ENCODE assay signal across 15 cellular contexts in genomic region chr1:183676515-183677189, GRCh38. TPM values are rescaled to one million over a fixed set of nuclear protein-coding genes. Genes with fewer than 3 reads are reported as not detected.
A peak's percentile ranks its signal among the peaks of the same experiment; 100 is the strongest.
DNase-seq lines count a peak whose midpoint lies in the region; ATAC-seq and TF ChIP-seq lines count a peak whose summit lies in the region.
"Had no signal": no experiment of that assay in that cellular context is flagged by ENCODE, and none has a peak within 500 bp of the region (broad histone marks: within the 10 kb centered on the region; RNA-seq: fewer than 3 reads in every experiment).

No MANE protein-coding gene starts in this region.

- no peaks in the 10 kb centered on the region for H3K9me3 ChIP-seq in PC-3 (ENCODE audit: low read length)
- peaks cover 0 to 5% of the 10 kb centered on the region in 2 donors for H3K9me3 ChIP-seq in neuronal stem cell (replicated peaks in 1 of 2; ENCODE audit: control insufficient read depth in 2 of 2, insufficient read depth in 1 of 2, low read depth in 1 of 2, low read length in 2 of 2)

- no peaks in the 10 kb centered on the region for H4K20me1 ChIP-seq in PC-3 (ENCODE audit: low read length)
- H4K20me1 ChIP-seq in GM23338 (replicated peaks; ENCODE audit: insufficient read depth): no peaks in the 10 kb centered on the region

- H3K4me2 ChIP-seq in PC-3 (ENCODE audit: low read length): no peak overlapping the region
- H3K4me2 ChIP-seq in neuronal stem cell (ENCODE audit: insufficient read depth, low read length, poor library complexity, severe bottlenecking): no peak overlapping the region
- H3K4me2 ChIP-seq in GM23338: no peak overlapping the region

- POLR2A ChIA-PET in PC-3 (lab: Charles Lee; ENCODE audit: unreplicated experiment): no interaction called here

- H3K4me1 ChIP-seq in PC-3 (ENCODE audit: insufficient read depth, low read length) (no peaks in the 10 kb centered on the region), neuronal stem cell (ENCODE audit: control insufficient read depth in 2 of 2, insufficient read depth in 1 of 2, low read depth in 1 of 2, low read length in 2 of 2) (peaks cover 0 to 6% of the 10 kb centered on the region in 2 donors), GM23338 (ENCODE audit: insufficient read depth) (peaks cover 2% of the 10 kb centered on the region; the same call in 1 of the 2 replicates)

- H3K27me3 ChIP-seq in PC-3 (ENCODE audit: low read length) (no peaks in the 10 kb centered on the region), neuronal stem cell (ENCODE audit: control insufficient read depth in 3 of 3, insufficient read depth in 3 of 3, low read depth in 1 of 3, low read length in 3 of 3) (no peaks in the 10 kb centered on the region), GM23338 (ENCODE audit: insufficient read depth) (no peaks in the 10 kb centered on the region)
- H3K27me3 ChIP-seq: heart right ventricle had no signal

- H4K91ac ChIP-seq in neuronal stem cell (ENCODE audit: low read depth, low read length, poor library complexity): no peak overlapping the region

- H3F3A ChIP-seq in PC-3 (ENCODE audit: low read length, unreplicated experiment) (no peaks in the 10 kb centered on the region), GM23338 (replicated peaks; ENCODE audit: low read depth) (no peaks in the 10 kb centered on the region)

- H3K36me3 ChIP-seq in PC-3 (ENCODE audit: low read depth, low read length) (no peaks in the 10 kb centered on the region), neuronal stem cell (replicated peaks in 1 of 2; ENCODE audit: control insufficient read depth in 2 of 2, insufficient read depth in 2 of 2, low read length in 2 of 2) (no peaks in the 10 kb centered on the region), GM23338 (ENCODE audit: insufficient read depth) (no peaks in the 10 kb centered on the region)
- H3K36me3 ChIP-seq: heart right ventricle had no signal

- H2BK15ac ChIP-seq in neuronal stem cell (ENCODE audit: low read length): no peak overlapping the region

- H3K23ac ChIP-seq in neuronal stem cell (ENCODE audit: low read depth, low read length, poor library complexity): no peak overlapping the region

- H3K79me2 ChIP-seq in PC-3 (ENCODE audit: low read length): no peaks in the 10 kb centered on the region
- no peaks in the 10 kb centered on the region for H3K79me2 ChIP-seq in GM23338 (replicated peaks; ENCODE audit: insufficient read depth)

- no peaks in the 10 kb centered on the region for H3K79me1 ChIP-seq in neuronal stem cell (ENCODE audit: low read depth, low read length)

- BruUV-seq in PC-3 (replicated peaks; lab: Mats Ljungman, UMichigan): no TSS peak

- H3K4me1 Mint-ChIP-seq in GM23338: no peaks in the 10 kb centered on the region

- intact Hi-C loops in PC-3 (cut with micrococcal nuclease): no loop called here

- no CpG with 5 or more reads among the region's 2 CpGs for WGBS in neuronal stem cell (ENCODE audit: extremely low coverage in 2 of 2, insufficient read length in 2 of 2, insufficient replicate concordance in 1 of 2), 2 donors

- no peak overlapping the region for H2AK5ac ChIP-seq in neuronal stem cell (ENCODE audit: low read depth, low read length)

- CTCF ChIA-PET in PC-3 (lab: Charles Lee): no interaction called here

- H3K9me3 Mint-ChIP-seq in GM23338: peaks cover 3% of the 10 kb centered on the region; the same call in 1 of the 3 replicates
- H3K9me3 Mint-ChIP-seq: neural crest cell had no signal

- H4K8ac ChIP-seq in neuronal stem cell (ENCODE audit: low read depth, low read length): no peak overlapping the region

- H3K9me2 ChIP-seq in PC-3 (replicated peaks; ENCODE audit: low read length) (no peaks in the 10 kb centered on the region), GM23338 (ENCODE audit: insufficient read depth) (no peaks in the 10 kb centered on the region)

- no peak overlapping the region for H3K27ac Mint-ChIP-seq in GM23338

- ATAC-seq in PC-3: 0 out of 2 replicates have a peak, but pooled peaks have one; percentile 27
- ATAC-seq in HG03280 (IDR thresholded peaks at IDR 0.05; ENCODE audit: unreplicated experiment): no peak
- ATAC-seq in GM23338: no peak
- ATAC-seq in HG02763 (IDR thresholded peaks at IDR 0.05; ENCODE audit: unreplicated experiment): no peak
- ATAC-seq: activated CD4-positive, CD25-positive, alpha-beta regulatory T cell treated with anti-CD3 and anti-CD28 coated beads, Interleukin-2, amount 50 U/mL, for 24 hours had no signal

- H2BK5ac ChIP-seq in neuronal stem cell (ENCODE audit: low read length): no peak overlapping the region

- H3K36me3 Mint-ChIP-seq in GM23338 (ENCODE audit: low read depth): no peaks in the 10 kb centered on the region

- peak; percentile 69 for DNase-seq in GM03348 (ENCODE audit: low spot score)
- DNase-seq in PC-3: peak; percentile 33
- peak; percentile 45 for DNase-seq in epithelial cell of esophagus (ENCODE audit: low read depth)
- no peak for DNase-seq in neuronal stem cell (ENCODE audit: low spot score)
- no peak for DNase-seq in GM23338 (ENCODE audit: low spot score)
- DNase-seq in DMS114 treated with DMSO at 0.1 percent for 48 hours (lab: John Stamatoyannopoulos, UW; ENCODE audit: unreplicated experiment): no peak
- DNase-seq: heart right ventricle; Karpas-422; NCI-H187; stimulated activated CD4-positive, alpha-beta T cell treated with anti-CD3 and anti-CD28 coated beads, Interleukin-12 subunit alpha, Interleukin-12 subunit beta, amount 100 ng/mL, for 4 hours had no signal

- H3K18ac ChIP-seq in neuronal stem cell (ENCODE audit: low read length): no peak overlapping the region

- H3K4me3 ChIP-seq in PC-3 (ENCODE audit: low read length) (no peak overlapping the region), epithelial cell of esophagus (ENCODE audit: low read length) (no peak overlapping the region), neuronal stem cell (ENCODE audit: low read length in 2 of 2) (peak overlapping the region in 1 of 2 donors; percentile 3), GM23338 (no peak overlapping the region)
- H3K4me3 ChIP-seq: heart right ventricle, lung had no signal

- H3K27ac ChIP-seq in PC-3 (ENCODE audit: low read length) (no peak overlapping the region), neuronal stem cell (replicated peaks; ENCODE audit: low read length) (no peak overlapping the region), GM23338 (ENCODE audit: low read depth) (no peak overlapping the region)
- H3K27ac ChIP-seq: heart right ventricle had no signal

- H3K14ac ChIP-seq in neuronal stem cell (ENCODE audit: low read length): no peak overlapping the region

- TF ChIP-seq CTCF in PC-3 (conservative IDR thresholded peaks at IDR 0.05; ENCODE audit: low read depth, low read length): no peak
- no peak for TF ChIP-seq CTCF in epithelial cell of esophagus (IDR thresholded peaks at IDR 0.05; ENCODE audit: insufficient read depth, low read depth, low read length, missing control alignments)
- TF ChIP-seq CTCF in GM23338 (conservative IDR thresholded peaks at IDR 0.05; ENCODE audit: low read depth in 2 of 2): no peak

- H3K9ac ChIP-seq in PC-3 (ENCODE audit: low read length) (no peak overlapping the region), neuronal stem cell (ENCODE audit: low read depth, low read length, poor library complexity) (no peak overlapping the region)

- H2BK120ac ChIP-seq in neuronal stem cell (ENCODE audit: low read depth, low read length): no peak overlapping the region

- H3K27me3 Mint-ChIP-seq in GM23338 (ENCODE audit: insufficient read depth, low read depth, poor library complexity): peaks cover 1% of the 10 kb centered on the region

- no peak overlapping the region for H3K4ac ChIP-seq in neuronal stem cell (ENCODE audit: low read length)

- no peak overlapping the region for H2AFZ ChIP-seq in PC-3 (ENCODE audit: low read length)
- peak overlapping the region; percentile 59 for H2AFZ ChIP-seq in neuronal stem cell (ENCODE audit: low read length)
- H2AFZ ChIP-seq in GM23338: no peak overlapping the region

- no peak overlapping the region for H3K4me3 Mint-ChIP-seq in GM23338
- H3K4me3 Mint-ChIP-seq: neural crest cell had no signal

- H2BK12ac ChIP-seq in neuronal stem cell (ENCODE audit: low read length): no peak overlapping the region

TF ChIP-seq in GM23338, 12 proteins besides CTCF, POLR2A, EP300 and RAD21:
- TF ChIP-seq JUNB (IDR thresholded peaks at IDR 0.05; ENCODE audit: unreplicated experiment) (no peak), EZH2 (IDR thresholded peaks at IDR 0.05; ENCODE audit: low read depth, unreplicated experiment) (no peak)

RNA-seq across cellular contexts. Expression of gene APOBEC4, which starts 23.5 kb away (rescaled TPM):
- total RNA-seq in PC-3 (2014; rRNA removed): not detected in 2 replicates
- polyA plus RNA-seq in neuronal stem cell (2013, experiment 1 of 2): not detected
- polyA plus RNA-seq in neuronal stem cell (2013, experiment 2 of 2): not detected
- total RNA-seq in GM23338 (2014; rRNA removed; shearing (Covaris generic)): not detected in 2 replicates
- 0.10 TPM in 1 of 2 replicates, not detected in the other for polyA plus RNA-seq in GM23338 (2016; fragmentation: Nextera tagmentation; extraction: Ambion mirVana)
- total RNA-seq: heart right ventricle, neural crest cell had no signal
- polyA plus RNA-seq: heart right ventricle had no signal

RNA-seq across cellular contexts. Expression of gene ARPC5, which starts 41.1 kb away (rescaled TPM):
- total RNA-seq in PC-3 (2014; rRNA removed): 60.0 and 76.1 TPM in 2 replicates
- 85.5 TPM for polyA plus RNA-seq in neuronal stem cell (2013, experiment 1 of 2)
- 82.7 TPM for polyA plus RNA-seq in neuronal stem cell (2013, experiment 2 of 2)
- 75.4 and 90.8 TPM in 2 replicates for total RNA-seq in GM23338 (2014; rRNA removed; shearing (Covaris generic))
- polyA plus RNA-seq in GM23338 (2016; fragmentation: Nextera tagmentation; extraction: Ambion mirVana): 95.9 and 98.9 TPM in 2 replicates

Comparison
In these comparisons a context has a peak if more than half of its experiments do, and no peak if none do; other contexts are left out.
1. DNase-seq: peak in GM03348 (single experiment), PC-3 (single experiment) and epithelial cell of esophagus (single experiment); none in neuronal stem cell (single experiment), GM23338 (single experiment) and DMS114 treated with DMSO at 0.1 percent for 48 hours (single experiment).